34 cellular contexts compared by ENCODE assay signal in the genomic region with DNA sequence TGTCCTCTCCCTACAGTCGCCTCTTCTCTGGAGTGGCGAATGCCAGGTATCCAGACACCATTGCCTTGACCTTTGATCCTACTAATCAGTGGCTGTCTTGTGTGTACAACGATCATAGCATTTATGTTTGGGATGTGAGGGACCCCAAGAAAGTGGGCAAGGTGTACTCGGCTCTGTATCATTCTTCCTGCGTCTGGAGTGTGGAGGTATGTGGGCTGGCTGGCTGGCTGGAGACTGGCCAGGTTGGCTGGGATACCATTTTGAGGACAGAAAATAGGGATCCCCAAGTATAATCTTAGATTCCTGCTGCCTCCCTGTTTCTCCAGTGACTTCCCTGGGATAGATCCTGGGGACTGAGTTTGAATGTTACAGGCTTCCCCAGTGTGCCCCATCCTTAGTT.
"Had no signal": no experiment of that assay in that cellular context is flagged by ENCODE, and none has a peak within 500 bp of the region (broad histone marks: within the 10 kb centered on the region; RNA-seq: fewer than 3 reads in every experiment).

No MANE protein-coding gene starts in this region.

- H3K4me3 ChIP-seq: MG63 had no signal

- H3K36me3 ChIP-seq: MG63 had no signal

- DNase-seq: Karpas-422, Kasumi-1, KG1, MG63, MM.1S, MV-4-11, NCI-H1048, NCI-H1092, NCI-H1092 treated with DMSO at 0.1 percent for 48 hours, NCI-H1105, NCI-H1105 treated with DMSO at 0.1 percent for 48 hours, NCI-H1417, NCI-H1417 treated with DMSO at 0.1 percent for 48 hours, NCI-H1436, NCI-H1436 treated with DMSO at 0.1 percent for 48 hours, NCI-H146, NCI-H1694, NCI-H1694 treated with DMSO at 0.1 percent for 48 hours, NCI-H187, NCI-H187 treated with DMSO at 0.1 percent for 48 hours, NCI-H1930, NCI-H2029, NCI-H2029 treated with DMSO at 0.1 percent for 48 hours, NCI-H2081, NCI-H2081 treated with DMSO at 0.1 percent for 48 hours, NCI-H2107, NCI-H2171, NCI-H2171 treated with DMSO at 0.1 percent for 48 hours, NCI-H2227 treated with DMSO at 0.1 percent for 48 hours, NCI-H226, NCI-H345, NCI-H446, NCI-H446 treated with DMSO at 0.1 percent for 48 hours had no signal

- H3K27me3 ChIP-seq: MG63 had no signal

- H3K27ac ChIP-seq: KMS-11 had no signal

- H3K9me3 ChIP-seq: MG63 had no signal

- H3K4me2 ChIP-seq: KMS-11 had no signal
